18 cellular contexts compared by ENCODE assay signal in the genomic region with DNA sequence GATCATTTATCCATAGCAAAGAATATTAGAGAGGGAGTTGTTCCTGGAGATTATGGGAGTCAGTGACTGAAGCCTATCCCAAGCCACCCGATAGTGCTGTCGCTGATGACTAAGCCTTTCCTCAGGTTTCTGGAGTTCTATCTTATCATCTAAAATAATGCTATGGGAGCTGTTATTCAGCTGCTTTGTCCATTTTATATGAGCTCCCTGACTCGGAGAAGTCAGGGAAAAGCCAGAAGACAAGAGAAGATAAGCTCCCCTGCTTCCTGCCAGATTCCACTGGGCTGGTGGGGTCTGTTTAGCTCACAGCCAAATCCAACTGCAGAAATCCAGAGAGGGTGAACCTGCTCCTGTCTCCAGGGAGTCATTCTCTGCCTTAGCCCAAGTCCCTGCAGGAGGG.
DNase-seq lines count a peak whose midpoint lies in the region; ATAC-seq, FAIRE-seq and TF ChIP-seq lines count a peak whose summit lies in the region.
"Had no signal": no experiment of that assay in that cellular context is flagged by ENCODE, and none has a peak within 500 bp of the region (broad histone marks: within the 10 kb centered on the region; RNA-seq: fewer than 3 reads in every experiment).

No MANE protein-coding gene starts in this region.

- H3K27ac ChIP-seq in GM23338 (ENCODE audit: low read depth), result no peak overlapping the region
- no peak overlapping the region for H3K27ac ChIP-seq in PC-9
- H3K27ac ChIP-seq in H1 (ENCODE audit: low read depth, low read length), result no peak overlapping the region
- peak overlapping the region; percentile 41 for H3K27ac ChIP-seq in neuronal stem cell (replicated peaks; ENCODE audit: low read length)
- no peak overlapping the region for H3K27ac ChIP-seq in aorta (ENCODE audit: low read depth in 1 of 2, low read length in 2 of 2)
- no peak overlapping the region for H3K27ac ChIP-seq in kidney (ENCODE audit: low read depth in 2 of 2, low read length in 2 of 2)
- H3K27ac ChIP-seq: SK-N-MC had no signal

- H4K20me1 ChIP-seq in GM23338 (replicated peaks; ENCODE audit: insufficient read depth) (no peaks in the 10 kb centered on the region), PC-9 (ENCODE audit: insufficient read depth) (no peaks in the 10 kb centered on the region), H1 (replicated peaks in 1 of 2; ENCODE audit: control insufficient read depth in 1 of 2, insufficient read depth in 2 of 2, low read length in 2 of 2) (no peaks in the 10 kb centered on the region)

- H3K9me3 Mint-ChIP-seq in GM23338, result peaks cover 24% of the 10 kb centered on the region
- H3K9me3 Mint-ChIP-seq in activated T-helper 2 cell treated with anti-CD3 and anti-CD28 coated beads, Interferon-gamma antibody, Interleukin-2, Interleukin-4, amounts not matched to agents 10 μg/mL and 5 μg/mL and 100 μg/mL, durations not matched to agents 14 hours and 24 hours and 36 hours, result peaks cover 2% of the 10 kb centered on the region
- H3K9me3 Mint-ChIP-seq: CD4-positive, alpha-beta T cell had no signal

- H4K8ac ChIP-seq in H1 (ENCODE audit: extremely low read depth, insufficient read depth, low read length) (no peak overlapping the region), neuronal stem cell (ENCODE audit: low read depth, low read length) (no peak overlapping the region)

- TF ChIP-seq CTCF in GM23338 (conservative IDR thresholded peaks at IDR 0.05; ENCODE audit: low read depth in 2 of 2) (no peak), PC-9 (conservative IDR thresholded peaks at IDR 0.05) (no peak), H1 (IDR thresholded peaks at IDR 0.05; ENCODE audit: control extremely low read depth in 1 of 3, insufficient read depth in 1 of 3, low read depth in 1 of 3, low read length in 3 of 3) (no peak), kidney (IDR thresholded peaks at IDR 0.05; ENCODE audit: borderline replicate concordance, extremely low read depth, insufficient read depth) (no peak)

- no peak overlapping the region for H2BK120ac ChIP-seq in H1 (replicated peaks; ENCODE audit: low read depth, low read length)
- no peak overlapping the region for H2BK120ac ChIP-seq in neuronal stem cell (ENCODE audit: low read depth, low read length)

- H2BK20ac ChIP-seq in H1 (ENCODE audit: low read length), result no peak overlapping the region

- CTCF ChIA-PET in PC-9 (lab: Charles Lee), result no interaction called here
- CTCF ChIA-PET in H1 (lab: Charles Lee; ENCODE audit: partially characterized antibody), result interaction anchor here (1.0 to 1.3 kb wide), 2 partner anchors 25 to 45 kb away, joined by 3 to 4 read pairs; no protein-coding TSS in a partner anchor

- H3K4me3 Mint-ChIP-seq in GM23338, result no peak overlapping the region
- no peak overlapping the region for H3K4me3 Mint-ChIP-seq in activated T-helper 2 cell treated with anti-CD3 and anti-CD28 coated beads, Interferon-gamma antibody, Interleukin-2, Interleukin-4, amounts not matched to agents 10 μg/mL and 5 μg/mL and 100 μg/mL, durations not matched to agents 14 hours and 24 hours and 36 hours (ENCODE audit: low read depth)
- H3K4me3 Mint-ChIP-seq: CD4-positive, alpha-beta T cell; HFFc6; IgD-negative memory B cell had no signal

- H2BK5ac ChIP-seq in H1 (ENCODE audit: low read depth, low read length) (no peak overlapping the region), neuronal stem cell (ENCODE audit: low read length) (no peak overlapping the region)

- no peaks in the 10 kb centered on the region for H3K23me2 ChIP-seq in H1 (ENCODE audit: low read depth, low read length)

- H3K27me3 ChIP-seq in GM23338 (ENCODE audit: insufficient read depth) (no peaks in the 10 kb centered on the region), PC-9 (ENCODE audit: insufficient read depth, low read depth) (no peaks in the 10 kb centered on the region), H1 (replicated peaks in 1 of 4; ENCODE audit: control insufficient read depth in 3 of 4, extremely low read depth in 1 of 4, insufficient read depth in 3 of 4, low read length in 3 of 4) (no peaks in the 10 kb centered on the region), neuronal stem cell (ENCODE audit: control insufficient read depth in 3 of 3, insufficient read depth in 3 of 3, low read depth in 1 of 3, low read length in 3 of 3) (no peaks in the 10 kb centered on the region), aorta (ENCODE audit: control insufficient read depth in 1 of 2, insufficient read depth in 2 of 2, low read length in 1 of 2) (peaks cover 0 to 2% of the 10 kb centered on the region in 2 donors)

- WGBS in H1 (ENCODE audit: extremely low coverage in 1 of 2, insufficient coverage in 1 of 2, insufficient read length in 1 of 2, insufficient replicate concordance in 2 of 2, low coverage in 1 of 2, low lambda C conversion rate in 2 of 2, missing lambda C conversion rate in 1 of 2), 2 experiments, result 81% methylated on average over 3 of the region's 3 CpGs; no CpG with 5 or more reads in 1 of the 2 experiments
- WGBS in neuronal stem cell (ENCODE audit: extremely low coverage in 2 of 2, insufficient read length in 2 of 2, insufficient replicate concordance in 1 of 2), 2 donors, result no CpG with 5 or more reads among the region's 3 CpGs
- WGBS in aorta, 2 donors, result 57 to 60% methylated on average over 3 of the region's 3 CpGs

- no peak for TF ChIP-seq RAD21 in H1 (IDR thresholded peaks at IDR 0.05 in 1 of 2, conservative IDR thresholded peaks at IDR 0.05 in 1 of 2; ENCODE audit: low read depth in 2 of 2, low read length in 2 of 2)

- no peak overlapping the region for H3K4me3 ChIP-seq in GM23338
- no peak overlapping the region for H3K4me3 ChIP-seq in PC-9
- no peak overlapping the region for H3K4me3 ChIP-seq in H1 (ENCODE audit: extremely low read depth in 1 of 4, insufficient read depth in 2 of 4, low read depth in 3 of 4, low read length in 4 of 4)
- H3K4me3 ChIP-seq in neuronal stem cell (ENCODE audit: low read length in 2 of 2), result no peak overlapping the region
- no peak overlapping the region for H3K4me3 ChIP-seq in aorta (ENCODE audit: low read length in 2 of 2)
- no peak overlapping the region for H3K4me3 ChIP-seq in kidney (ENCODE audit: low read length in 2 of 2)
- H3K4me3 ChIP-seq: SK-N-MC had no signal

- peaks cover 4% of the 10 kb centered on the region; the same call in 1 of the 2 replicates for H3K9me3 ChIP-seq in PC-9 (ENCODE audit: insufficient read depth, low read depth)
- H3K9me3 ChIP-seq in H1 (ENCODE audit: insufficient read depth in 2 of 2, low read depth in 1 of 2, low read length in 1 of 2), result peaks cover 13 to 15% of the 10 kb centered on the region in 2 experiments
- H3K9me3 ChIP-seq in neuronal stem cell (replicated peaks in 1 of 2; ENCODE audit: control insufficient read depth in 2 of 2, insufficient read depth in 1 of 2, low read depth in 1 of 2, low read length in 2 of 2), result peaks cover 0 to 9% of the 10 kb centered on the region in 2 donors
- H3K9me3 ChIP-seq in aorta (ENCODE audit: control insufficient read depth, low read length), result peaks cover 3% of the 10 kb centered on the region
- H3K9me3 ChIP-seq in kidney (ENCODE audit: control insufficient read depth in 1 of 2, low read length in 2 of 2), result peaks cover 0 to 7% of the 10 kb centered on the region in 2 donors

- H3K27me3 Mint-ChIP-seq in GM23338 (ENCODE audit: insufficient read depth, low read depth, poor library complexity), result peaks cover 4% of the 10 kb centered on the region
- H3K27me3 Mint-ChIP-seq in activated T-helper 2 cell treated with anti-CD3 and anti-CD28 coated beads, Interferon-gamma antibody, Interleukin-2, Interleukin-4, amounts not matched to agents 10 μg/mL and 5 μg/mL and 100 μg/mL, durations not matched to agents 14 hours and 24 hours and 36 hours (ENCODE audit: low read depth), result peaks cover 1% of the 10 kb centered on the region

- H4K5ac ChIP-seq in H1 (ENCODE audit: insufficient read length, low read depth, low read length), result no peak overlapping the region

- H3K23ac ChIP-seq in H1 (ENCODE audit: insufficient read length) (no peak overlapping the region), neuronal stem cell (ENCODE audit: low read depth, low read length, poor library complexity) (no peak overlapping the region)

- peaks cover 25% of the 10 kb centered on the region for H3K4me1 Mint-ChIP-seq in GM23338
- H3K4me1 Mint-ChIP-seq in activated T-helper 2 cell treated with anti-CD3 and anti-CD28 coated beads, Interferon-gamma antibody, Interleukin-2, Interleukin-4, amounts not matched to agents 10 μg/mL and 5 μg/mL and 100 μg/mL, durations not matched to agents 14 hours and 24 hours and 36 hours (ENCODE audit: low read depth), result no peaks in the 10 kb centered on the region

- ATAC-seq in GM23338 (no peak; the same call in 2 of the 3 replicates), aorta (ENCODE audit: low FRiP score) (no peak), HG02763 (IDR thresholded peaks at IDR 0.05; ENCODE audit: unreplicated experiment) (no peak)
- ATAC-seq: Right ventricle myocardium inferior had no signal

- H3K56ac ChIP-seq in H1 (replicated peaks; ENCODE audit: insufficient read length, low read depth, low read length), result no peak overlapping the region

- H3K27ac Mint-ChIP-seq in GM23338, result no peak overlapping the region
- no peak overlapping the region for H3K27ac Mint-ChIP-seq in activated T-helper 2 cell treated with anti-CD3 and anti-CD28 coated beads, Interferon-gamma antibody, Interleukin-2, Interleukin-4, amounts not matched to agents 10 μg/mL and 5 μg/mL and 100 μg/mL, durations not matched to agents 14 hours and 24 hours and 36 hours
- H3K27ac Mint-ChIP-seq: CD4-positive, alpha-beta T cell; HFFc6; IgD-negative memory B cell had no signal

- H3K18ac ChIP-seq in H1 (ENCODE audit: extremely low read depth, low read length) (no peak overlapping the region), neuronal stem cell (ENCODE audit: low read length) (peak overlapping the region; percentile 9)

- peaks cover 17% of the 10 kb centered on the region for H3K4me1 ChIP-seq in GM23338 (ENCODE audit: insufficient read depth)
- H3K4me1 ChIP-seq in PC-9 (replicated peaks; ENCODE audit: insufficient read depth), result peaks cover 12% of the 10 kb centered on the region
- peaks cover 4 to 8% (median 5%) of the 10 kb centered on the region in 4 experiments; a peak in 5 of 7 replicates for H3K4me1 ChIP-seq in H1 (replicated peaks in 1 of 4; ENCODE audit: control insufficient read depth in 3 of 4, insufficient read depth in 4 of 4, low read length in 3 of 4)
- peaks cover 17 to 20% of the 10 kb centered on the region in 2 donors for H3K4me1 ChIP-seq in neuronal stem cell (ENCODE audit: control insufficient read depth in 2 of 2, insufficient read depth in 1 of 2, low read depth in 1 of 2, low read length in 2 of 2)
- no peaks in the 10 kb centered on the region for H3K4me1 ChIP-seq in aorta (ENCODE audit: control insufficient read depth in 1 of 2, insufficient read depth in 2 of 2, low read length in 2 of 2)
- H3K4me1 ChIP-seq in kidney (ENCODE audit: control insufficient read depth in 1 of 2, insufficient read depth in 1 of 2, low read depth in 1 of 2, low read length in 2 of 2), result no peaks in the 10 kb centered on the region

- H2AFZ ChIP-seq in GM23338 (0 out of 2 replicates have a peak overlapping the region, but pooled peaks have one; percentile 65), PC-9 (no peak overlapping the region), H1 (ENCODE audit: low read length) (no peak overlapping the region), neuronal stem cell (ENCODE audit: low read length) (peak overlapping the region; percentile 43)

- H3F3A ChIP-seq in GM23338 (replicated peaks; ENCODE audit: low read depth), result no peaks in the 10 kb centered on the region
- H3F3A ChIP-seq in PC-9 (ENCODE audit: insufficient read depth, low read depth), result peaks cover 3% of the 10 kb centered on the region; the same call in 1 of the 2 replicates

- FAIRE-seq in H1 (lab: Jason Lieb, UNC) (no peak), kidney (lab: Jason Lieb, UNC) (no peak)

- POLR2A ChIA-PET in PC-9 (lab: Charles Lee; ENCODE audit: unreplicated experiment), result interaction anchor here (0.6 kb wide), 1 partner anchor 800 kb away, joined by 7 read pairs; no protein-coding TSS in a partner anchor
- POLR2A ChIA-PET in H1 (lab: Charles Lee; ENCODE audit: partially characterized antibody), result no interaction called here

- intact Hi-C loops in PC-9 (cut with micrococcal nuclease; ENCODE audit: unreplicated experiment), result no loop called here
- intact Hi-C loops in aorta (cut with DNase I), result no loop called here
- intact Hi-C loops in kidney (cut with DNase I), result no loop called here
- intact Hi-C loops in activated T-helper 2 cell treated with anti-CD3 and anti-CD28 coated beads, Interferon-gamma antibody, Interleukin-2, Interleukin-4, amounts not matched to agents 10 μg/mL and 5 μg/mL and 100 μg/mL, durations not matched to agents 14 hours and 24 hours and 36 hours (cut with micrococcal nuclease), result no loop called here

- 0 out of 2 replicates have a peak, but pooled peaks cover 6% of the 10 kb centered on the region for H3K36me3 ChIP-seq in GM23338 (ENCODE audit: insufficient read depth)
- H3K36me3 ChIP-seq in PC-9 (ENCODE audit: low read depth), result no peaks in the 10 kb centered on the region
- H3K36me3 ChIP-seq in H1 (ENCODE audit: control insufficient read depth in 2 of 4, insufficient read depth in 4 of 4, low read length in 3 of 4), result no peaks in the 10 kb centered on the region
- H3K36me3 ChIP-seq in neuronal stem cell (replicated peaks in 1 of 2; ENCODE audit: control insufficient read depth in 2 of 2, insufficient read depth in 2 of 2, low read length in 2 of 2), result no peaks in the 10 kb centered on the region
- no peaks in the 10 kb centered on the region for H3K36me3 ChIP-seq in aorta (ENCODE audit: control insufficient read depth in 1 of 2, insufficient read depth in 2 of 2, low read length in 1 of 2)
- H3K36me3 ChIP-seq in kidney (ENCODE audit: control insufficient read depth in 1 of 2, insufficient read depth in 2 of 2, low read length in 2 of 2), result no peaks in the 10 kb centered on the region

- H3K36me3 Mint-ChIP-seq in GM23338 (ENCODE audit: low read depth), result peaks cover 16% of the 10 kb centered on the region
- H3K36me3 Mint-ChIP-seq in activated T-helper 2 cell treated with anti-CD3 and anti-CD28 coated beads, Interferon-gamma antibody, Interleukin-2, Interleukin-4, amounts not matched to agents 10 μg/mL and 5 μg/mL and 100 μg/mL, durations not matched to agents 14 hours and 24 hours and 36 hours (ENCODE audit: low read depth), result no peaks in the 10 kb centered on the region
- H3K36me3 Mint-ChIP-seq: IgD-negative memory B cell had no signal

- H3K4ac ChIP-seq in H1 (replicated peaks; ENCODE audit: insufficient read length, low read depth, low read length) (no peak overlapping the region), neuronal stem cell (ENCODE audit: low read length) (no peak overlapping the region)

- H3K79me2 ChIP-seq in GM23338 (replicated peaks; ENCODE audit: insufficient read depth), result no peaks in the 10 kb centered on the region
- H3K79me2 ChIP-seq in PC-9 (ENCODE audit: low read depth), result no peaks in the 10 kb centered on the region
- H3K79me2 ChIP-seq in H1 (ENCODE audit: control insufficient read depth in 1 of 2, insufficient read depth in 2 of 2, low read length in 2 of 2), result no peaks in the 10 kb centered on the region

- BruUV-seq in PC-9 (replicated peaks; lab: Mats Ljungman, UMichigan), result no TSS peak

- H2BK15ac ChIP-seq in H1 (ENCODE audit: low read length) (no peak overlapping the region), neuronal stem cell (ENCODE audit: low read length) (no peak overlapping the region)

- no peak overlapping the region for H3K14ac ChIP-seq in H1 (ENCODE audit: insufficient read length)
- H3K14ac ChIP-seq in neuronal stem cell (ENCODE audit: low read length), result no peak overlapping the region

- no peak overlapping the region; a peak in 1 of 7 replicates for H3K9ac ChIP-seq in H1 (replicated peaks in 1 of 4; ENCODE audit: extremely low read depth in 1 of 4, low read depth in 3 of 4, low read length in 3 of 4)
- no peak overlapping the region for H3K9ac ChIP-seq in neuronal stem cell (ENCODE audit: low read depth, low read length, poor library complexity)
- H3K9ac ChIP-seq in kidney (ENCODE audit: low read length in 2 of 2), result no peak overlapping the region

- H2AK5ac ChIP-seq in H1 (ENCODE audit: low read depth, low read length) (no peak overlapping the region), neuronal stem cell (ENCODE audit: low read depth, low read length) (peak overlapping the region; percentile 1)

- H4K91ac ChIP-seq in H1 (replicated peaks; ENCODE audit: insufficient read length, low read length), result no peak overlapping the region
- no peak overlapping the region for H4K91ac ChIP-seq in neuronal stem cell (ENCODE audit: low read depth, low read length, poor library complexity)

- DNase-seq in GM23338 (ENCODE audit: low spot score), result no peak
- DNase-seq in PC-9, result peak in 1 of 2 experiments; percentile 34
- no peak for DNase-seq in H1 (ENCODE audit: low read depth in 1 of 2, low spot score in 2 of 2)
- DNase-seq in neuronal stem cell (ENCODE audit: low spot score), result no peak
- no peak for DNase-seq in aorta
- no peak for DNase-seq in kidney
- no peak for DNase-seq in activated T-helper 2 cell treated with anti-CD3 and anti-CD28 coated beads, Interferon-gamma antibody, Interleukin-2, Interleukin-4, amounts not matched to agents 10 μg/mL and 5 μg/mL and 100 μg/mL, durations not matched to agents 14 hours and 24 hours and 36 hours (ENCODE audit: low spot score)
- DNase-seq: CD4-positive, alpha-beta T cell; DMS79 treated with DMSO at 0.1 percent for 48 hours; GF-D8; GOT3; HFFc6; NCI-H1048; NCI-H2107 had no signal

- H2BK12ac ChIP-seq in H1 (ENCODE audit: low read depth, low read length), result 0 out of 2 replicates have a peak overlapping the region, but pooled peaks have one; percentile 23
- no peak overlapping the region for H2BK12ac ChIP-seq in neuronal stem cell (ENCODE audit: low read length)

- no peak overlapping the region for H3K4me2 ChIP-seq in GM23338
- H3K4me2 ChIP-seq in PC-9, result 0 out of 2 replicates have a peak overlapping the region, but pooled peaks have one; percentile 1
- H3K4me2 ChIP-seq in H1 (ENCODE audit: insufficient read depth in 1 of 2, low read depth in 2 of 2, low read length in 2 of 2), result no peak overlapping the region
- no peak overlapping the region for H3K4me2 ChIP-seq in neuronal stem cell (ENCODE audit: insufficient read depth, low read length, poor library complexity, severe bottlenecking)

- no peak for TF ChIP-seq EP300 in H1 (IDR thresholded peaks at IDR 0.05; ENCODE audit: borderline replicate concordance in 1 of 2, low read depth in 2 of 2, low read length in 2 of 2)

- H3K79me1 ChIP-seq in H1 (ENCODE audit: low read depth, low read length) (no peaks in the 10 kb centered on the region), neuronal stem cell (ENCODE audit: low read depth, low read length) (no peaks in the 10 kb centered on the region)

- no peak for TF ChIP-seq POLR2A in H1 (IDR thresholded peaks at IDR 0.05; ENCODE audit: control extremely low read depth in 1 of 2, low read depth in 2 of 2, low read length in 2 of 2)

- H3K9me2 ChIP-seq in GM23338 (ENCODE audit: insufficient read depth) (no peaks in the 10 kb centered on the region), PC-9 (ENCODE audit: insufficient read depth) (no peaks in the 10 kb centered on the region)

Comparison
In these comparisons a context has a peak if more than half of its experiments do, and no peak if none do; other contexts are left out.
1. H2AFZ ChIP-seq: peak in GM23338 (single experiment) and neuronal stem cell (single experiment); none in PC-9 (single experiment) and H1 (single experiment).